Comparison of ENCODE assay signal across 10 cellular contexts in genomic region chr14:99246536-99247083, GRCh38. TPM values are rescaled to one million over a fixed set of nuclear protein-coding genes. Genes with fewer than 3 reads are reported as not detected.
A peak's percentile ranks its signal among the peaks of the same experiment; 100 is the strongest.
DNase-seq lines count a peak whose midpoint lies in the region; ATAC-seq and TF ChIP-seq lines count a peak whose summit lies in the region.
"Had no signal": no experiment of that assay in that cellular context is flagged by ENCODE, and none has a peak within 500 bp of the region (broad histone marks: within the 10 kb centered on the region; RNA-seq: fewer than 3 reads in every experiment).

No MANE protein-coding gene starts in this region.

- CTCF ChIA-PET in activated naive CD4-positive, alpha-beta T cell treated with anti-CD3 and anti-CD28 coated beads, Interleukin-2, amount 10 ng/mL, durations not matched to agents 7 days and 5 days (lab: Charles Lee), result interaction anchor here (0.8 to 8.9 kb wide), 3 partner anchors 14 to 20 kb away, joined by 3 to 65 read pairs (median 3); no protein-coding TSS in a partner anchor

- DNase-seq in SK-N-MC (ENCODE audit: low read depth, low spot score) (no peak), NCI-H345 treated with DMSO at 0.1 percent for 48 hours (lab: John Stamatoyannopoulos, UW; ENCODE audit: unreplicated experiment) (no peak), ascending aorta (ENCODE audit: low spot score in 2 of 2) (no peak)
- DNase-seq in activated naive CD4-positive, alpha-beta T cell treated with anti-CD3 and anti-CD28 coated beads, Interleukin-2, amount 10 ng/mL, durations not matched to agents 7 days and 5 days, result peak; percentile 81
- peak; percentile 33 for DNase-seq in stimulated activated naive CD4-positive, alpha-beta T cell treated with Interleukin-2 at 50 U/mL for 16 hours (lab: John Stamatoyannopoulos, UW)
- DNase-seq: NCI-H146 had no signal

- intact Hi-C loops in ascending aorta (cut with DNase I), result no loop called here

- peaks cover 86% of the 10 kb centered on the region for H3K4me1 Mint-ChIP-seq in activated naive CD4-positive, alpha-beta T cell treated with anti-CD3 and anti-CD28 coated beads, Interleukin-2, amount 10 ng/mL, durations not matched to agents 7 days and 5 days

- H3K27me3 ChIP-seq in iPS-18a (ENCODE audit: control insufficient read depth, insufficient read depth, low read length) (peaks cover 33% of the 10 kb centered on the region), ascending aorta (peaks cover 10% of the 10 kb centered on the region)

- peak overlapping the region; percentile 97 for H3K27ac Mint-ChIP-seq in activated naive CD4-positive, alpha-beta T cell treated with anti-CD3 and anti-CD28 coated beads, Interleukin-2, amount 10 ng/mL, durations not matched to agents 7 days and 5 days

- peaks cover 73% of the 10 kb centered on the region for H3K36me3 Mint-ChIP-seq in activated naive CD4-positive, alpha-beta T cell treated with anti-CD3 and anti-CD28 coated beads, Interleukin-2, amount 10 ng/mL, durations not matched to agents 7 days and 5 days

- H3K27me3 Mint-ChIP-seq in activated naive CD4-positive, alpha-beta T cell treated with anti-CD3 and anti-CD28 coated beads, Interleukin-2, amount 10 ng/mL, durations not matched to agents 7 days and 5 days, result no peaks in the 10 kb centered on the region

- H3K27ac ChIP-seq in SK-N-MC (peak overlapping the region; percentile 88), iPS-18a (ENCODE audit: low read length) (peak overlapping the region; percentile 22), ascending aorta (no peak overlapping the region)
- H3K27ac ChIP-seq: gastroesophageal sphincter had no signal

- H3K4me3 ChIP-seq in SK-N-MC, result peak overlapping the region; percentile 53
- H3K4me3 ChIP-seq in iPS-18a (ENCODE audit: low read length), result peak overlapping the region; percentile 55
- H3K4me3 ChIP-seq in ascending aorta, result peak overlapping the region in 1 of 2 donors; percentile 49

- H3K36me3 ChIP-seq in SK-N-MC (ENCODE audit: insufficient read depth, low read length) (peaks cover 99% of the 10 kb centered on the region), iPS-18a (ENCODE audit: control insufficient read depth, low read depth, low read length) (no peaks in the 10 kb centered on the region), ascending aorta (no peaks in the 10 kb centered on the region)
- H3K36me3 ChIP-seq: gastroesophageal sphincter had no signal

- ATAC-seq in HG02885 (IDR thresholded peaks at IDR 0.05; ENCODE audit: poor library complexity, unreplicated experiment) (no peak), HG03135 (IDR thresholded peaks at IDR 0.05; ENCODE audit: unreplicated experiment) (no peak)
- ATAC-seq: gastroesophageal sphincter had no signal

- peak overlapping the region; percentile 81 for H3K4me3 Mint-ChIP-seq in activated naive CD4-positive, alpha-beta T cell treated with anti-CD3 and anti-CD28 coated beads, Interleukin-2, amount 10 ng/mL, durations not matched to agents 7 days and 5 days

- H3K9me3 ChIP-seq in SK-N-MC (ENCODE audit: low read depth, low read length) (no peaks in the 10 kb centered on the region), iPS-18a (ENCODE audit: control insufficient read depth, low read depth, low read length) (no peaks in the 10 kb centered on the region), ascending aorta (no peaks in the 10 kb centered on the region)
- H3K9me3 ChIP-seq: gastroesophageal sphincter had no signal

- peaks cover 46% of the 10 kb centered on the region for H3K4me1 ChIP-seq in iPS-18a (ENCODE audit: control insufficient read depth, low read depth, low read length)
- no peaks in the 10 kb centered on the region for H3K4me1 ChIP-seq in ascending aorta

- no peak overlapping the region for H3K9ac ChIP-seq in SK-N-MC (ENCODE audit: insufficient read length)
- peak overlapping the region; percentile 77 for H3K9ac ChIP-seq in iPS-18a (ENCODE audit: low read length)

- no peaks in the 10 kb centered on the region for H3K9me3 Mint-ChIP-seq in activated naive CD4-positive, alpha-beta T cell treated with anti-CD3 and anti-CD28 coated beads, Interleukin-2, amount 10 ng/mL, durations not matched to agents 7 days and 5 days

- TF ChIP-seq CTCF in ascending aorta (IDR thresholded peaks at IDR 0.05), result no peak

RNA-seq across cellular contexts. Expression of gene BCL11B, which starts 25.4 kb away (rescaled TPM):
- 0.85 TPM for total RNA-seq in ascending aorta

Comparison
In these comparisons a context has a peak if more than half of its experiments do, and no peak if none do; other contexts are left out.
1. DNase-seq: peak in activated naive CD4-positive, alpha-beta T cell treated with anti-CD3 and anti-CD28 coated beads, Interleukin-2, amount 10 ng/mL, durations not matched to agents 7 days and 5 days (single experiment) and stimulated activated naive CD4-positive, alpha-beta T cell treated with Interleukin-2 at 50 U/mL for 16 hours (single experiment); none in SK-N-MC (single experiment), NCI-H345 treated with DMSO at 0.1 percent for 48 hours (single experiment) and ascending aorta (0 of 2).
2. H3K27ac ChIP-seq: peak in SK-N-MC (single experiment) and iPS-18a (single experiment); none in ascending aorta (0 of 2).